In genomic region chr15:36645106-36645505, GRCh38 we compare ENCODE assay signal across 17 cellular contexts.
A peak's percentile ranks its signal among the peaks of the same experiment; 100 is the strongest.
DNase-seq lines count a peak whose midpoint lies in the region; ATAC-seq and TF ChIP-seq lines count a peak whose summit lies in the region.
"Had no signal": no experiment of that assay in that cellular context is flagged by ENCODE, and none has a peak within 500 bp of the region (broad histone marks: within the 10 kb centered on the region; RNA-seq: fewer than 3 reads in every experiment).

No MANE protein-coding gene starts in this region.

- TF ChIP-seq CTCF in AG04450 (IDR thresholded peaks at IDR 0.05; ENCODE audit: low read depth, low read length) (peak; percentile 31; the same call in 1 of the 2 replicates), hepatocyte (IDR thresholded peaks at IDR 0.05; ENCODE audit: poor library complexity) (peak; percentile 30)

- H3K4me3 ChIP-seq in AG04450 (ENCODE audit: low read depth, low read length) (no peak overlapping the region), hepatocyte (no peak overlapping the region)
- H3K4me3 ChIP-seq: transverse colon had no signal

- no peak overlapping the region for H2AFZ ChIP-seq in hepatocyte

- H3K79me2 ChIP-seq in hepatocyte, result no peaks in the 10 kb centered on the region

- no peaks in the 10 kb centered on the region for H3K9me3 ChIP-seq in AG04450 (ENCODE audit: control insufficient read depth, insufficient read depth, low read length)
- no peaks in the 10 kb centered on the region for H3K9me3 ChIP-seq in hepatocyte (ENCODE audit: low read depth)
- H3K9me3 ChIP-seq: transverse colon had no signal

- no peak for DNase-seq in AG04450 (ENCODE audit: low read depth, low spot score)
- DNase-seq in GM03348 (ENCODE audit: low spot score), result peak; percentile 31
- DNase-seq in hepatocyte (ENCODE audit: low spot score), result no peak
- no peak for DNase-seq in activated T-cell treated with anti-CD3 and anti-CD28 coated beads for 4 hours
- no peak for DNase-seq in activated CD4-positive, alpha-beta T cell treated with anti-CD3 and anti-CD28 coated beads for 4 hours
- no peak for DNase-seq in middle frontal gyrus (ENCODE audit: extremely low spot score, low spot score)
- DNase-seq: activated CD4-positive, alpha-beta memory T cell treated with anti-CD3 and anti-CD28 coated beads, Interleukin-2, amount 10 ng/mL, durations not matched to agents 7 days and 5 days; aorta; CD4-positive, CD25-positive, alpha-beta regulatory T cell; NCI-H526; stimulated activated CD4-positive, alpha-beta T cell treated with anti-CD3 and anti-CD28 coated beads, Interleukin-2, amount 100 ng/mL, for 24 hours; T-helper 9 cell; transverse colon had no signal

- POLR2A ChIA-PET in AG04450 (lab: Yijun Ruan, JAX), result no interaction called here

- CTCF ChIA-PET in AG04450 (lab: Charles Lee), result no interaction called here

- 0 out of 3 replicates have a peak, but pooled peaks have one; percentile 32 for ATAC-seq in SK-N-SH treated with all-trans-retinoic acid at 6 μM for 48 hours
- ATAC-seq in GM18858 (IDR thresholded peaks at IDR 0.05; ENCODE audit: unreplicated experiment), result no peak
- ATAC-seq: activated T-helper 17 cell treated with anti-CD3 and anti-CD28 coated beads, Interleukin-2, amount 50 U/mL, for 72 hours; Right ventricle myocardium inferior had no signal

- no peaks in the 10 kb centered on the region for H3K4me1 ChIP-seq in hepatocyte (ENCODE audit: insufficient read depth)
- H3K4me1 ChIP-seq: transverse colon had no signal

- H4K20me1 ChIP-seq in hepatocyte (ENCODE audit: insufficient read depth, poor library complexity, severe bottlenecking), result no peaks in the 10 kb centered on the region

- H3K27me3 ChIP-seq in AG04450 (ENCODE audit: control insufficient read depth, insufficient read depth, low read length), result no peaks in the 10 kb centered on the region
- no peaks in the 10 kb centered on the region for H3K27me3 ChIP-seq in hepatocyte
- H3K27me3 ChIP-seq: transverse colon had no signal

- WGBS in hepatocyte (ENCODE audit: low lambda C conversion rate, missing lambda C conversion rate), result 88% methylated on average over 1 of the region's 1 CpG

- H3K27ac ChIP-seq in AG04450 (ENCODE audit: low read depth, low read length), result no peak overlapping the region
- no peak overlapping the region for H3K27ac ChIP-seq in hepatocyte
- H3K27ac ChIP-seq: transverse colon had no signal

- H3K4me2 ChIP-seq in hepatocyte, result no peak overlapping the region

- H3K9me2 ChIP-seq in hepatocyte (replicated peaks; ENCODE audit: insufficient read depth), result no peaks in the 10 kb centered on the region

- no peaks in the 10 kb centered on the region for H3K36me3 ChIP-seq in hepatocyte (replicated peaks; ENCODE audit: insufficient read depth, low read depth)
- H3K36me3 ChIP-seq: transverse colon had no signal

TF ChIP-seq in SK-N-SH treated with all-trans-retinoic acid at 6 μM for 48 hours, 23 proteins besides CTCF, POLR2A, EP300 and RAD21:
- TF ChIP-seq GLIS3 (CRISPR knock-in tag; IDR thresholded peaks at IDR 0.05) (no peak), CSDC2 (CRISPR knock-in tag; IDR thresholded peaks at IDR 0.05) (no peak), CREB5 (CRISPR knock-in tag; IDR thresholded peaks at IDR 0.05; ENCODE audit: low read depth) (no peak), PATZ1 (CRISPR knock-in tag; IDR thresholded peaks at IDR 0.05; ENCODE audit: borderline replicate concordance) (no peak), SNAI2 (CRISPR knock-in tag; IDR thresholded peaks at IDR 0.05) (no peak), ZFP3 (CRISPR knock-in tag; IDR thresholded peaks at IDR 0.05) (no peak), PPARA (CRISPR knock-in tag; IDR thresholded peaks at IDR 0.05; ENCODE audit: borderline replicate concordance) (no peak), OSR1 (CRISPR knock-in tag; IDR thresholded peaks at IDR 0.05) (no peak), TOX (CRISPR knock-in tag; IDR thresholded peaks at IDR 0.05; ENCODE audit: borderline replicate concordance) (no peak), ARNTL (CRISPR knock-in tag; IDR thresholded peaks at IDR 0.05; ENCODE audit: borderline replicate concordance, low read depth) (no peak), CSRNP3 (CRISPR knock-in tag; IDR thresholded peaks at IDR 0.05) (no peak), RARB (CRISPR knock-in tag; IDR thresholded peaks at IDR 0.05) (no peak), ZNF70 (CRISPR knock-in tag; IDR thresholded peaks at IDR 0.05) (no peak)
